Comparison of ENCODE assay signal across 12 cellular contexts in the genomic region with DNA sequence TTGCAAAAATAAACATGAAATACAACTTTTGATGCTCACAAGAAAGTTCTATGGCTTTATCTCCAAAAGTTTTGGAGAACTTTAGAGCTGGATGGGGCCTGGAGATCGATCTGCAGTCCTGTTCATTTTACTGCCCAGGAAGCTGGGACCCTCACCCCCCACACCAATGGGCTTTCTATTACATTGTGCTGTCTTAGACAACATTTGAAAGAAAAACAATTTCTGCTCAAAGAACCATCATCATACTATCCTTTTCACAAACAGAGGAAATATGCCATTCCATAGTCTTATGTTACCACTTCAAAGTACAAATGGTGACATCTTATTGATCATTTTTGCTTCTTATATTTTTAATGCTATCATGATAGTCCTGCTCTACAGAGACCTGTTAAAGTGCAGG. TPM values are rescaled to one million over a fixed set of nuclear protein-coding genes. Genes with fewer than 3 reads are reported as not detected.
DNase-seq lines count a peak whose midpoint lies in the region; ATAC-seq and TF ChIP-seq lines count a peak whose summit lies in the region.
"Had no signal": no experiment of that assay in that cellular context is flagged by ENCODE, and none has a peak within 500 bp of the region (broad histone marks: within the 10 kb centered on the region; RNA-seq: fewer than 3 reads in every experiment).

No MANE protein-coding gene starts in this region.

- H3K4me2 ChIP-seq in neuronal stem cell (ENCODE audit: insufficient read depth, low read length, poor library complexity, severe bottlenecking) = no peak overlapping the region

- no peak for DNase-seq in CD8-positive, alpha-beta T cell
- DNase-seq in HL-60 (ENCODE audit: low read depth in 1 of 2, low spot score in 1 of 2) (no peak), neuronal stem cell (ENCODE audit: low spot score) (no peak), HEK293T (ENCODE audit: extremely low spot score) (no peak), COLO668 (lab: John Stamatoyannopoulos, UW; ENCODE audit: unreplicated experiment) (no peak), SKM-1 treated with dmso at 0.1 percent for 144 hours (lab: John Stamatoyannopoulos, UW; ENCODE audit: unreplicated experiment) (no peak)
- DNase-seq: activated naive CD8-positive, alpha-beta T cell treated with anti-CD3 and anti-CD28 coated beads, Interleukin-2, amount 10 ng/mL, durations not matched to agents 7 days and 5 days; cortex of kidney; GF-D8; NCI-H510A treated with DMSO at 0.1 percent for 48 hours had no signal

- no peak overlapping the region for H4K91ac ChIP-seq in neuronal stem cell (ENCODE audit: low read depth, low read length, poor library complexity)

- WGBS in neuronal stem cell (ENCODE audit: extremely low coverage in 2 of 2, insufficient read length in 2 of 2, insufficient replicate concordance in 1 of 2), 2 donors = no CpG with 5 or more reads among the region's 1 CpG

- H3K23ac ChIP-seq in neuronal stem cell (ENCODE audit: low read depth, low read length, poor library complexity) = no peak overlapping the region

- H3K79me1 ChIP-seq in neuronal stem cell (ENCODE audit: low read depth, low read length) = peaks cover 5% of the 10 kb centered on the region

- H3K27me3 Mint-ChIP-seq in CD8-positive, alpha-beta T cell (ENCODE audit: low read depth) = no peaks in the 10 kb centered on the region
- H3K27me3 Mint-ChIP-seq in brain = peaks cover 14% of the 10 kb centered on the region
- H3K27me3 Mint-ChIP-seq: activated naive CD8-positive, alpha-beta T cell treated with anti-CD3 and anti-CD28 coated beads, Interleukin-2, amount 10 ng/mL, durations not matched to agents 7 days and 5 days; stimulated activated naive CD8-positive, alpha-beta T cell treated with anti-CD3 and anti-CD28 coated beads, Interleukin-15, Interleukin-2, amounts not matched to agents 100 ng/mL and 50 ng/mL, for 24 hours had no signal

- no peaks in the 10 kb centered on the region for H3K36me3 ChIP-seq in CD8-positive, alpha-beta T cell (ENCODE audit: insufficient read depth, low read length)
- peaks cover 0 to 17% of the 10 kb centered on the region in 2 donors for H3K36me3 ChIP-seq in neuronal stem cell (replicated peaks in 1 of 2; ENCODE audit: control insufficient read depth in 2 of 2, insufficient read depth in 2 of 2, low read length in 2 of 2)

- H2BK15ac ChIP-seq in neuronal stem cell (ENCODE audit: low read length) = no peak overlapping the region

- H3K9me3 ChIP-seq in CD8-positive, alpha-beta T cell (ENCODE audit: low read length) = no peaks in the 10 kb centered on the region
- H3K9me3 ChIP-seq in neuronal stem cell (replicated peaks in 1 of 2; ENCODE audit: control insufficient read depth in 2 of 2, insufficient read depth in 1 of 2, low read depth in 1 of 2, low read length in 2 of 2) = peaks cover 0 to 2% of the 10 kb centered on the region in 2 donors

- no peak overlapping the region for H3K4me3 ChIP-seq in CD8-positive, alpha-beta T cell (ENCODE audit: low read depth, low read length)
- H3K4me3 ChIP-seq in HL-60 (replicated peaks; ENCODE audit: insufficient read depth, low read length) = no peak overlapping the region
- no peak overlapping the region for H3K4me3 ChIP-seq in neuronal stem cell (ENCODE audit: low read length in 2 of 2)

- H2AFZ ChIP-seq in neuronal stem cell (ENCODE audit: low read length) = peak overlapping the region; percentile 62

- H3K27ac Mint-ChIP-seq in CD8-positive, alpha-beta T cell = peak overlapping the region; percentile 22
- H3K27ac Mint-ChIP-seq in brain = peak overlapping the region in 4 of 5 experiments; percentile 11 to 99 (median 99)
- H3K27ac Mint-ChIP-seq: activated naive CD8-positive, alpha-beta T cell treated with anti-CD3 and anti-CD28 coated beads, Interleukin-2, amount 10 ng/mL, durations not matched to agents 7 days and 5 days had no signal

- no peak overlapping the region for H2AK5ac ChIP-seq in neuronal stem cell (ENCODE audit: low read depth, low read length)

- H3K9me3 Mint-ChIP-seq in CD8-positive, alpha-beta T cell = no peaks in the 10 kb centered on the region
- H3K9me3 Mint-ChIP-seq in brain = no peaks in the 10 kb centered on the region
- H3K9me3 Mint-ChIP-seq: activated naive CD8-positive, alpha-beta T cell treated with anti-CD3 and anti-CD28 coated beads, Interleukin-2, amount 10 ng/mL, durations not matched to agents 7 days and 5 days; stimulated activated naive CD8-positive, alpha-beta T cell treated with anti-CD3 and anti-CD28 coated beads, Interleukin-15, Interleukin-2, amounts not matched to agents 100 ng/mL and 50 ng/mL, for 24 hours had no signal

- H3K18ac ChIP-seq in neuronal stem cell (ENCODE audit: low read length) = no peak overlapping the region

- CTCF ChIA-PET in CD8-positive, alpha-beta T cell (lab: Charles Lee) = interaction anchor here (1.0 to 6.4 kb wide), 3 partner anchors 32 to 103 kb away, joined by 3 to 50 read pairs (median 8); partner anchors contain the start of gene COX20
- CTCF ChIA-PET in HEK293T (lab: Yijun Ruan, JAX) = interaction anchor here (2.2 kb wide), 1 partner anchor 176 kb away, joined by 7 read pairs; no protein-coding TSS in a partner anchor

- H2BK5ac ChIP-seq in neuronal stem cell (ENCODE audit: low read length) = no peak overlapping the region

- ATAC-seq in CD8-positive, alpha-beta T cell = no peak

- H3K4ac ChIP-seq in neuronal stem cell (ENCODE audit: low read length) = no peak overlapping the region

- no peak overlapping the region for H3K4me3 Mint-ChIP-seq in CD8-positive, alpha-beta T cell
- peak overlapping the region in 3 of 5 experiments; percentile 35 to 91 (median 71) for H3K4me3 Mint-ChIP-seq in brain
- H3K4me3 Mint-ChIP-seq: activated naive CD8-positive, alpha-beta T cell treated with anti-CD3 and anti-CD28 coated beads, Interleukin-2, amount 10 ng/mL, durations not matched to agents 7 days and 5 days; stimulated activated naive CD8-positive, alpha-beta T cell treated with anti-CD3 and anti-CD28 coated beads, Interleukin-15, Interleukin-2, amounts not matched to agents 100 ng/mL and 50 ng/mL, for 24 hours had no signal

- intact Hi-C loops in CD8-positive, alpha-beta T cell (cut with DNase I, micrococcal nuclease) = no loop called here

- no peak overlapping the region for H3K14ac ChIP-seq in neuronal stem cell (ENCODE audit: low read length)

- H3K9ac ChIP-seq in neuronal stem cell (ENCODE audit: low read depth, low read length, poor library complexity) = no peak overlapping the region

- H3K4me1 Mint-ChIP-seq in CD8-positive, alpha-beta T cell (ENCODE audit: low read depth) = peaks cover 28% of the 10 kb centered on the region
- H3K4me1 Mint-ChIP-seq in brain = peaks cover 34% of the 10 kb centered on the region

- no peak overlapping the region for H2BK12ac ChIP-seq in neuronal stem cell (ENCODE audit: low read length)

- no peak for TF ChIP-seq CTCF in CD8-positive, alpha-beta T cell (IDR thresholded peaks at IDR 0.05)
- TF ChIP-seq CTCF in HL-60 (IDR thresholded peaks at IDR 0.05; ENCODE audit: insufficient read depth, low read length) (no peak), brain (conservative IDR thresholded peaks at IDR 0.05) (no peak)

- H3K36me3 Mint-ChIP-seq in CD8-positive, alpha-beta T cell = peaks cover 23% of the 10 kb centered on the region
- peaks cover 14% of the 10 kb centered on the region for H3K36me3 Mint-ChIP-seq in brain

- H3K4me1 ChIP-seq in CD8-positive, alpha-beta T cell (ENCODE audit: insufficient read depth, low read length) = peaks cover 15% of the 10 kb centered on the region
- peaks cover 1 to 15% of the 10 kb centered on the region in 2 donors for H3K4me1 ChIP-seq in neuronal stem cell (ENCODE audit: control insufficient read depth in 2 of 2, insufficient read depth in 1 of 2, low read depth in 1 of 2, low read length in 2 of 2)

- POLR2A ChIA-PET in CD8-positive, alpha-beta T cell (lab: Charles Lee) = interaction anchor here (1.0 to 23.6 kb wide), 3 partner anchors 26 to 415 kb away, joined by 3 to 762 read pairs (median 139); partner anchors contain the start of gene COX20
- POLR2A ChIA-PET in HEK293T (lab: Yijun Ruan, JAX) = interaction anchor here (1.0 to 10.6 kb wide), 4 partner anchors 32 to 819 kb away, joined by 3 to 129 read pairs (median 8); a partner anchor contains a TSS

- H3K27ac ChIP-seq in CD8-positive, alpha-beta T cell (ENCODE audit: low read depth, low read length) = no peak overlapping the region
- H3K27ac ChIP-seq in HL-60 (replicated peaks) (peak overlapping the region; percentile 98), neuronal stem cell (replicated peaks; ENCODE audit: low read length) (no peak overlapping the region)

- no peaks in the 10 kb centered on the region for H3K27me3 ChIP-seq in CD8-positive, alpha-beta T cell (ENCODE audit: insufficient read depth, low read length)
- H3K27me3 ChIP-seq in HL-60 (ENCODE audit: insufficient read depth, poor library complexity, severe bottlenecking) (no peaks in the 10 kb centered on the region), neuronal stem cell (ENCODE audit: control insufficient read depth in 3 of 3, insufficient read depth in 3 of 3, low read depth in 1 of 3, low read length in 3 of 3) (no peaks in the 10 kb centered on the region)

- H4K8ac ChIP-seq in neuronal stem cell (ENCODE audit: low read depth, low read length) = no peak overlapping the region

- no peak overlapping the region for H2BK120ac ChIP-seq in neuronal stem cell (ENCODE audit: low read depth, low read length)

TF ChIP-seq in HEK293T, 16 proteins besides CTCF, POLR2A, EP300 and RAD21 (continues in another document):
- no peak for TF ChIP-seq TARDBP (IDR thresholded peaks at IDR 0.05)
- TF ChIP-seq PKNOX1 (IDR thresholded peaks at IDR 0.05) = no peak
- no peak for TF ChIP-seq L3MBTL2 (conservative IDR thresholded peaks at IDR 0.05)
- TF ChIP-seq LEF1 (IDR thresholded peaks at IDR 0.05; ENCODE audit: borderline replicate concordance) = no peak
- TF ChIP-seq ELF4 (IDR thresholded peaks at IDR 0.05) = no peak
- TF ChIP-seq NFRKB (IDR thresholded peaks at IDR 0.05) = no peak
- no peak for TF ChIP-seq BHLHE40 (IDR thresholded peaks at IDR 0.05; ENCODE audit: borderline replicate concordance)
- TF ChIP-seq SP1 (IDR thresholded peaks at IDR 0.05) = no peak

RNA-seq across cellular contexts. Expression of gene HNRNPU, which starts 2.0 kb away (rescaled TPM):
- 100 to 1,000 TPM; 411 to 415 TPM for total RNA-seq in CD8-positive, alpha-beta T cell
- 461 TPM for polyA plus RNA-seq in brain (ENCODE audit: insufficient read depth, low read depth, low replicate concordance)
- polyA plus RNA-seq in neuronal stem cell (2013, experiment 1 of 2) = 302 TPM
- polyA plus RNA-seq in neuronal stem cell (2013, experiment 2 of 2) = 312 TPM

RNA-seq across cellular contexts. Expression of gene COX20, which starts 30.9 kb away (rescaled TPM):
- total RNA-seq in CD8-positive, alpha-beta T cell = 10 to 100 TPM; 17.4 to 17.7 TPM
- 32.3 TPM for polyA plus RNA-seq in brain (ENCODE audit: insufficient read depth, low read depth, low replicate concordance)
- polyA plus RNA-seq in neuronal stem cell (2013, experiment 1 of 2) = 32.4 TPM
- polyA plus RNA-seq in neuronal stem cell (2013, experiment 2 of 2) = 32.4 TPM
